11 cellular contexts compared by ENCODE assay signal in genomic region chr14:61102549-61103466, GRCh38.
A peak's percentile ranks its signal among the peaks of the same experiment; 100 is the strongest.
DNase-seq lines count a peak whose midpoint lies in the region; ATAC-seq, FAIRE-seq and TF ChIP-seq lines count a peak whose summit lies in the region.
"Had no signal": no experiment of that assay in that cellular context is flagged by ENCODE, and none has a peak within 500 bp of the region (broad histone marks: within the 10 kb centered on the region; RNA-seq: fewer than 3 reads in every experiment).

No MANE protein-coding gene starts in this region.

- POLR2A ChIA-PET in MCF 10A (lab: Yijun Ruan, JAX) = interaction anchor here (0.9 to 3.4 kb wide), 8 partner anchors 9 to 660 kb away, joined by 3 to 17 read pairs (median 4); partner anchors contain the start of genes SLC38A6, SNAPC1 and TRMT5

- H3K27ac Mint-ChIP-seq in MCF 10A (ENCODE audit: low read depth, unreplicated experiment) = peak overlapping the region; percentile 98

- ATAC-seq in omental fat pad (ENCODE audit: low FRiP score) = no peak

- H3K4me1 Mint-ChIP-seq in MCF 10A (ENCODE audit: insufficient read depth, unreplicated experiment) = peaks cover 43% of the 10 kb centered on the region

- H3K9me3 Mint-ChIP-seq in MCF 10A (ENCODE audit: unreplicated experiment) = no peaks in the 10 kb centered on the region

- BruUV-seq in MCF 10A (replicated peaks; lab: Mats Ljungman, UMichigan) = TSS peak; percentile 82

- TF ChIP-seq POLR2A in GM12891 (IDR thresholded peaks at IDR 0.05; ENCODE audit: low read depth, low read length) = no peak

- DNase-seq in GM12891 (ENCODE audit: insufficient read length, low spot score) (no peak), MCF 10A (ENCODE audit: unreplicated experiment) (no peak), foreskin melanocyte (no peak), NOMO-1 treated with dmso at 0.1 percent for 144 hours (lab: John Stamatoyannopoulos, UW; ENCODE audit: unreplicated experiment) (no peak), omental fat pad (ENCODE audit: low spot score) (no peak), KG1 (lab: John Stamatoyannopoulos, UW) (no peak)
- DNase-seq: midbrain, NCI-H146 had no signal

- CTCF ChIA-PET in MCF 10A (lab: Yijun Ruan, JAX) = interaction anchor here (0.7 kb wide), 1 partner anchor 40 kb away, joined by 4 read pairs; no protein-coding TSS in a partner anchor

- peak overlapping the region; percentile 82 for H3K27ac ChIP-seq in HUES6 (ENCODE audit: low read depth, low read length)
- peak overlapping the region; percentile 66 for H3K27ac ChIP-seq in neutrophil

- H3K4me3 ChIP-seq in HUES6 (ENCODE audit: low read depth, low read length) (no peak overlapping the region; the same call in 1 of the 2 replicates), neutrophil (ENCODE audit: low read depth in 1 of 2, low read length in 1 of 2) (no peak overlapping the region)

- no peak for FAIRE-seq in GM12891 (lab: Jason Lieb, UNC)
- FAIRE-seq: G401.6 had no signal

- intact Hi-C loops in MCF 10A (cut with micrococcal nuclease) = loop anchor here (2.0 to 10.0 kb wide), 2 partner anchors 46 to 72 kb away; no protein-coding TSS in a partner anchor

- H3K36me3 Mint-ChIP-seq in MCF 10A (ENCODE audit: insufficient read depth, unreplicated experiment) = peaks cover 7% of the 10 kb centered on the region

- H3K4me3 Mint-ChIP-seq in MCF 10A (ENCODE audit: unreplicated experiment) = peak overlapping the region; percentile 60

- H3K9ac ChIP-seq in HUES6 (ENCODE audit: low read length) = peak overlapping the region; percentile 49

- H3K4me1 ChIP-seq in HUES6 (ENCODE audit: control insufficient read depth, insufficient read depth, low read length) (peaks cover 43% of the 10 kb centered on the region), neutrophil (ENCODE audit: control insufficient read depth in 1 of 2, insufficient read depth in 1 of 2, low read depth in 1 of 2, low read length in 1 of 2) (peaks cover 41 to 43% of the 10 kb centered on the region in 2 experiments)

- H3K27me3 Mint-ChIP-seq in MCF 10A (ENCODE audit: insufficient read depth, unreplicated experiment) = no peaks in the 10 kb centered on the region

- H3K9me3 ChIP-seq in HUES6 (ENCODE audit: control insufficient read depth, insufficient read depth, low read depth, low read length) (peaks cover 20% of the 10 kb centered on the region), neutrophil (no peaks in the 10 kb centered on the region)

- H3K27me3 ChIP-seq in HUES6 (ENCODE audit: control insufficient read depth, insufficient read depth, low read length) (no peaks in the 10 kb centered on the region), neutrophil (peaks cover 19% of the 10 kb centered on the region)

- TF ChIP-seq CTCF in MCF 10A (IDR thresholded peaks at IDR 0.05; ENCODE audit: unreplicated experiment) (no peak), neutrophil (IDR thresholded peaks at IDR 0.05) (no peak), omental fat pad (IDR thresholded peaks at IDR 0.05) (no peak)

- H3K36me3 ChIP-seq in HUES6 (ENCODE audit: control insufficient read depth, insufficient read depth, low read length) (no peaks in the 10 kb centered on the region), neutrophil (no peaks in the 10 kb centered on the region)

TF ChIP-seq in GM12891, 5 proteins besides CTCF, POLR2A, EP300 and RAD21:
- TF ChIP-seq PAX5 (IDR thresholded peaks at IDR 0.05; ENCODE audit: insufficient read depth, low read length, severe bottlenecking) (no peak), SPI1 (IDR thresholded peaks at IDR 0.05; ENCODE audit: low read depth, low read length) (peak; percentile 45; the same call in 1 of the 2 replicates)
